24 cellular contexts compared by ENCODE assay signal in genomic region chr5:98664736-98665135, GRCh38.
DNase-seq lines count a peak whose midpoint lies in the region; ATAC-seq, FAIRE-seq and TF ChIP-seq lines count a peak whose summit lies in the region.
"Had no signal": no experiment of that assay in that cellular context is flagged by ENCODE, and none has a peak within 500 bp of the region (broad histone marks: within the 10 kb centered on the region; RNA-seq: fewer than 3 reads in every experiment).

No MANE protein-coding gene starts in this region.

- H3K18ac ChIP-seq in H1 (ENCODE audit: extremely low read depth, low read length) (no peak overlapping the region), neuronal stem cell (ENCODE audit: low read length) (peak overlapping the region; percentile 44)

- H3K4me1 ChIP-seq in H1 (replicated peaks in 1 of 4; ENCODE audit: control insufficient read depth in 3 of 4, insufficient read depth in 4 of 4, low read length in 3 of 4) (no peaks in the 10 kb centered on the region), neuronal stem cell (ENCODE audit: control insufficient read depth in 2 of 2, insufficient read depth in 1 of 2, low read depth in 1 of 2, low read length in 2 of 2) (peaks cover 0 to 3% of the 10 kb centered on the region in 2 donors), heart right ventricle (no peaks in the 10 kb centered on the region)
- H3K4me1 ChIP-seq: Caco-2 had no signal

- WGBS in H1 (ENCODE audit: extremely low coverage in 1 of 2, insufficient coverage in 1 of 2, insufficient read length in 1 of 2, insufficient replicate concordance in 2 of 2, low coverage in 1 of 2, low lambda C conversion rate in 2 of 2, missing lambda C conversion rate in 1 of 2), 2 experiments: 88% methylated on average over 4 of the region's 4 CpGs; no CpG with 5 or more reads in 1 of the 2 experiments
- no CpG with 5 or more reads among the region's 4 CpGs for WGBS in neuronal stem cell (ENCODE audit: extremely low coverage in 2 of 2, insufficient read length in 2 of 2, insufficient replicate concordance in 1 of 2), 2 donors
- WGBS in heart right ventricle, 2 donors: 84 to 91% methylated on average over 4 of the region's 4 CpGs

- no peaks in the 10 kb centered on the region for H3K23me2 ChIP-seq in H1 (ENCODE audit: low read depth, low read length)

- TF ChIP-seq CTCF in H1 (IDR thresholded peaks at IDR 0.05; ENCODE audit: control extremely low read depth in 1 of 3, insufficient read depth in 1 of 3, low read depth in 1 of 3, low read length in 3 of 3) (no peak), heart right ventricle (IDR thresholded peaks at IDR 0.05) (no peak), nephron progenitor cell (IDR thresholded peaks at IDR 0.05) (no peak)

- no peak overlapping the region for H3K4me3 ChIP-seq in H1 (ENCODE audit: extremely low read depth in 1 of 4, insufficient read depth in 2 of 4, low read depth in 3 of 4, low read length in 4 of 4)
- no peak overlapping the region for H3K4me3 ChIP-seq in neuronal stem cell (ENCODE audit: low read length in 2 of 2)
- no peak overlapping the region for H3K4me3 ChIP-seq in heart right ventricle
- H3K4me3 ChIP-seq: BLaER1, GM23248 had no signal

- no peak overlapping the region for H2BK20ac ChIP-seq in H1 (ENCODE audit: low read length)

- CTCF ChIA-PET in H1 (lab: Charles Lee; ENCODE audit: partially characterized antibody): interaction anchor here (1.0 kb wide), 1 partner anchor 37 kb away, joined by 3 read pairs; no protein-coding TSS in a partner anchor

- no peak overlapping the region for H3K56ac ChIP-seq in H1 (replicated peaks; ENCODE audit: insufficient read length, low read depth, low read length)

- H3K27ac Mint-ChIP-seq in nephron progenitor cell: no peak overlapping the region
- H3K27ac Mint-ChIP-seq: B cell; CD4-positive, CD25-positive, alpha-beta regulatory T cell; CD8-positive, alpha-beta T cell had no signal

- no peaks in the 10 kb centered on the region for H3K36me3 ChIP-seq in H1 (ENCODE audit: control insufficient read depth in 2 of 4, insufficient read depth in 4 of 4, low read length in 3 of 4)
- no peaks in the 10 kb centered on the region for H3K36me3 ChIP-seq in neuronal stem cell (replicated peaks in 1 of 2; ENCODE audit: control insufficient read depth in 2 of 2, insufficient read depth in 2 of 2, low read length in 2 of 2)
- no peaks in the 10 kb centered on the region for H3K36me3 ChIP-seq in heart right ventricle
- H3K36me3 ChIP-seq: BLaER1 had no signal

- H4K5ac ChIP-seq in H1 (ENCODE audit: insufficient read length, low read depth, low read length): no peak overlapping the region

- H3K14ac ChIP-seq in H1 (ENCODE audit: insufficient read length): no peak overlapping the region
- H3K14ac ChIP-seq in neuronal stem cell (ENCODE audit: low read length): no peak overlapping the region

- no peaks in the 10 kb centered on the region for H3K79me1 ChIP-seq in H1 (ENCODE audit: low read depth, low read length)
- H3K79me1 ChIP-seq in neuronal stem cell (ENCODE audit: low read depth, low read length): no peaks in the 10 kb centered on the region

- H3K4me1 Mint-ChIP-seq in nephron progenitor cell: no peaks in the 10 kb centered on the region
- H3K4me1 Mint-ChIP-seq: B cell; CD4-positive, CD25-positive, alpha-beta regulatory T cell had no signal

- H2BK12ac ChIP-seq in H1 (ENCODE audit: low read depth, low read length) (peak overlapping the region; percentile 42; the same call in 1 of the 2 replicates), neuronal stem cell (ENCODE audit: low read length) (no peak overlapping the region)

- no peaks in the 10 kb centered on the region for H3K36me3 Mint-ChIP-seq in nephron progenitor cell (ENCODE audit: low read depth)
- H3K36me3 Mint-ChIP-seq: CD8-positive, alpha-beta T cell had no signal

- intact Hi-C loops in heart right ventricle (cut with DNase I): no loop called here

- TF ChIP-seq EP300 in Ishikawa (IDR thresholded peaks at IDR 0.05; ENCODE audit: borderline replicate concordance) (no peak), H1 (IDR thresholded peaks at IDR 0.05; ENCODE audit: borderline replicate concordance in 1 of 2, low read depth in 2 of 2, low read length in 2 of 2) (no peak)

- no peak overlapping the region for H4K8ac ChIP-seq in H1 (ENCODE audit: extremely low read depth, insufficient read depth, low read length)
- no peak overlapping the region for H4K8ac ChIP-seq in neuronal stem cell (ENCODE audit: low read depth, low read length)

- peaks cover 18% of the 10 kb centered on the region for H3K9me3 Mint-ChIP-seq in nephron progenitor cell
- H3K9me3 Mint-ChIP-seq: CD8-positive, alpha-beta T cell had no signal

- H2BK5ac ChIP-seq in H1 (ENCODE audit: low read depth, low read length) (no peak overlapping the region), neuronal stem cell (ENCODE audit: low read length) (peak overlapping the region; percentile 26)

- peaks cover 3% of the 10 kb centered on the region for H3K27me3 Mint-ChIP-seq in nephron progenitor cell (ENCODE audit: low read depth, poor library complexity)
- H3K27me3 Mint-ChIP-seq: CD4-positive, CD25-positive, alpha-beta regulatory T cell had no signal

- H3K23ac ChIP-seq in H1 (ENCODE audit: insufficient read length) (no peak overlapping the region), neuronal stem cell (ENCODE audit: low read depth, low read length, poor library complexity) (no peak overlapping the region)

- H2AFZ ChIP-seq in H1 (ENCODE audit: low read length) (no peak overlapping the region), neuronal stem cell (ENCODE audit: low read length) (no peak overlapping the region)
- H2AFZ ChIP-seq: GM23248 had no signal

- H3K4ac ChIP-seq in H1 (replicated peaks; ENCODE audit: insufficient read length, low read depth, low read length) (no peak overlapping the region), neuronal stem cell (ENCODE audit: low read length) (no peak overlapping the region)

- no peaks in the 10 kb centered on the region for H4K20me1 ChIP-seq in H1 (replicated peaks in 1 of 2; ENCODE audit: control insufficient read depth in 1 of 2, insufficient read depth in 2 of 2, low read length in 2 of 2)
- H4K20me1 ChIP-seq: BLaER1 had no signal

- H2BK15ac ChIP-seq in H1 (ENCODE audit: low read length) (no peak overlapping the region; the same call in 1 of the 2 replicates), neuronal stem cell (ENCODE audit: low read length) (peak overlapping the region; percentile 55)

- POLR2A ChIA-PET in H1 (lab: Charles Lee; ENCODE audit: partially characterized antibody): no interaction called here

- FAIRE-seq in H1 (lab: Jason Lieb, UNC): no peak
- FAIRE-seq: A204.1, GM12891, GM18507, H54 had no signal

- H3K4me3 Mint-ChIP-seq in nephron progenitor cell: no peak overlapping the region
- H3K4me3 Mint-ChIP-seq: B cell; CD4-positive, CD25-positive, alpha-beta regulatory T cell; CD8-positive, alpha-beta T cell had no signal

- H3K27me3 ChIP-seq in H1 (replicated peaks in 1 of 4; ENCODE audit: control insufficient read depth in 3 of 4, extremely low read depth in 1 of 4, insufficient read depth in 3 of 4, low read length in 3 of 4) (no peaks in the 10 kb centered on the region), neuronal stem cell (ENCODE audit: control insufficient read depth in 3 of 3, insufficient read depth in 3 of 3, low read depth in 1 of 3, low read length in 3 of 3) (no peaks in the 10 kb centered on the region), heart right ventricle (peaks cover 0 to 6% (median 0%) of the 10 kb centered on the region in 7 donors)
- H3K27me3 ChIP-seq: BLaER1 had no signal

- TF ChIP-seq RAD21 in Ishikawa (IDR thresholded peaks at IDR 0.05; ENCODE audit: low read depth) (no peak), H1 (IDR thresholded peaks at IDR 0.05 in 1 of 2, conservative IDR thresholded peaks at IDR 0.05 in 1 of 2; ENCODE audit: low read depth in 2 of 2, low read length in 2 of 2) (no peak)

- H2BK120ac ChIP-seq in H1 (replicated peaks; ENCODE audit: low read depth, low read length): no peak overlapping the region
- H2BK120ac ChIP-seq in neuronal stem cell (ENCODE audit: low read depth, low read length): no peak overlapping the region

- no peaks in the 10 kb centered on the region for H3K79me2 ChIP-seq in H1 (ENCODE audit: control insufficient read depth in 1 of 2, insufficient read depth in 2 of 2, low read length in 2 of 2)

- ATAC-seq in heart right ventricle: no peak
- no peak for ATAC-seq in HG03378 (IDR thresholded peaks at IDR 0.05; ENCODE audit: unreplicated experiment)
- ATAC-seq: CD8-positive, alpha-beta T cell had no signal

- no peak for TF ChIP-seq POLR2A in H1 (IDR thresholded peaks at IDR 0.05; ENCODE audit: control extremely low read depth in 1 of 2, low read depth in 2 of 2, low read length in 2 of 2)

- no peak overlapping the region for H3K4me2 ChIP-seq in H1 (ENCODE audit: insufficient read depth in 1 of 2, low read depth in 2 of 2, low read length in 2 of 2)
- no peak overlapping the region for H3K4me2 ChIP-seq in neuronal stem cell (ENCODE audit: insufficient read depth, low read length, poor library complexity, severe bottlenecking)
- H3K4me2 ChIP-seq: BLaER1 had no signal

- H4K91ac ChIP-seq in H1 (replicated peaks; ENCODE audit: insufficient read length, low read length) (no peak overlapping the region), neuronal stem cell (ENCODE audit: low read depth, low read length, poor library complexity) (no peak overlapping the region)

- H3K27ac ChIP-seq in H1 (ENCODE audit: low read depth, low read length) (no peak overlapping the region), neuronal stem cell (replicated peaks; ENCODE audit: low read length) (no peak overlapping the region), heart right ventricle (no peak overlapping the region)
- H3K27ac ChIP-seq: 22Rv1, BLaER1, C4-2B, GM23248 had no signal

- H3K9me3 ChIP-seq in H1 (ENCODE audit: insufficient read depth in 2 of 2, low read depth in 1 of 2, low read length in 1 of 2) (0 out of 4 replicates have a peak, but pooled peaks cover 0 to 3% of the 10 kb centered on the region in 2 experiments), neuronal stem cell (replicated peaks in 1 of 2; ENCODE audit: control insufficient read depth in 2 of 2, insufficient read depth in 1 of 2, low read depth in 1 of 2, low read length in 2 of 2) (peaks cover 8 to 77% of the 10 kb centered on the region in 2 donors), heart right ventricle (peaks cover 0 to 17% (median 0%) of the 10 kb centered on the region in 11 donors)
- H3K9me3 ChIP-seq: Caco-2 had no signal

- H2AK5ac ChIP-seq in H1 (ENCODE audit: low read depth, low read length) (no peak overlapping the region), neuronal stem cell (ENCODE audit: low read depth, low read length) (no peak overlapping the region)

- H3K9ac ChIP-seq in H1 (replicated peaks in 1 of 4; ENCODE audit: extremely low read depth in 1 of 4, low read depth in 3 of 4, low read length in 3 of 4) (no peak overlapping the region), neuronal stem cell (ENCODE audit: low read depth, low read length, poor library complexity) (no peak overlapping the region)
- H3K9ac ChIP-seq: BLaER1, GM23248 had no signal

- peak; percentile 38 for DNase-seq in ELF-1 (ENCODE audit: low read depth, low spot score)
- DNase-seq in H1 (ENCODE audit: low read depth in 1 of 2, low spot score in 2 of 2): no peak
- no peak for DNase-seq in neuronal stem cell (ENCODE audit: low spot score)
- DNase-seq in RPMI8226: no peak
- no peak for DNase-seq in heart right ventricle
- no peak for DNase-seq in nephron progenitor cell
- DNase-seq: Caco-2; CD4-positive, CD25-positive, alpha-beta regulatory T cell; CD8-positive, alpha-beta T cell; DMS79; EL; GF-D8; GM23248; HCEC 1CT had no signal
